ENCODE assay signal across 1 cellular context in the genomic region with DNA sequence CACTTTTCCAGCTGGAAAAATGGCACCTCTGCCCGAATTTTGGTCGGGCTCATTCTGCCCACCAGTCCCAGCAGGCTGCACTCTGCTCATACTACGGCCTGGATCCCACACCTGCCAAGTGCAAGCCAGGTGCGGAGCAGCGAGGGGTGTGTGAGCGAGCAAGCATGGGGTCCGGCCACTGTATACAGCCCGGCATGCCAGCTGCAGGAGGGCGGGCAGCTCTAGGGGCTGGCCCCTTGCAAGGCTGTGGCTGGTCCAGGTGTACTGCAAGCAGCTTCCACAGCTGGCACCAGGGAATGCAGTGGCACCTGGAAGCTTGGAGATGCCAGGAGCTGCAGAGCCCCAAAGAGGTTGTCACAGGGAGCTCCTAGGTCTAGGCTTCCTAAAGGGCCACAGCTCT.
TF ChIP-seq lines count a peak whose summit lies in the region.

No MANE protein-coding gene starts in this region.

TF ChIP-seq in HepG2, 621 proteins besides CTCF, POLR2A, EP300 and RAD21:
- TF ChIP-seq ZNF672 (CRISPR knock-in tag; IDR thresholded peaks at IDR 0.05), result no peak
- TF ChIP-seq, protein P1, sequence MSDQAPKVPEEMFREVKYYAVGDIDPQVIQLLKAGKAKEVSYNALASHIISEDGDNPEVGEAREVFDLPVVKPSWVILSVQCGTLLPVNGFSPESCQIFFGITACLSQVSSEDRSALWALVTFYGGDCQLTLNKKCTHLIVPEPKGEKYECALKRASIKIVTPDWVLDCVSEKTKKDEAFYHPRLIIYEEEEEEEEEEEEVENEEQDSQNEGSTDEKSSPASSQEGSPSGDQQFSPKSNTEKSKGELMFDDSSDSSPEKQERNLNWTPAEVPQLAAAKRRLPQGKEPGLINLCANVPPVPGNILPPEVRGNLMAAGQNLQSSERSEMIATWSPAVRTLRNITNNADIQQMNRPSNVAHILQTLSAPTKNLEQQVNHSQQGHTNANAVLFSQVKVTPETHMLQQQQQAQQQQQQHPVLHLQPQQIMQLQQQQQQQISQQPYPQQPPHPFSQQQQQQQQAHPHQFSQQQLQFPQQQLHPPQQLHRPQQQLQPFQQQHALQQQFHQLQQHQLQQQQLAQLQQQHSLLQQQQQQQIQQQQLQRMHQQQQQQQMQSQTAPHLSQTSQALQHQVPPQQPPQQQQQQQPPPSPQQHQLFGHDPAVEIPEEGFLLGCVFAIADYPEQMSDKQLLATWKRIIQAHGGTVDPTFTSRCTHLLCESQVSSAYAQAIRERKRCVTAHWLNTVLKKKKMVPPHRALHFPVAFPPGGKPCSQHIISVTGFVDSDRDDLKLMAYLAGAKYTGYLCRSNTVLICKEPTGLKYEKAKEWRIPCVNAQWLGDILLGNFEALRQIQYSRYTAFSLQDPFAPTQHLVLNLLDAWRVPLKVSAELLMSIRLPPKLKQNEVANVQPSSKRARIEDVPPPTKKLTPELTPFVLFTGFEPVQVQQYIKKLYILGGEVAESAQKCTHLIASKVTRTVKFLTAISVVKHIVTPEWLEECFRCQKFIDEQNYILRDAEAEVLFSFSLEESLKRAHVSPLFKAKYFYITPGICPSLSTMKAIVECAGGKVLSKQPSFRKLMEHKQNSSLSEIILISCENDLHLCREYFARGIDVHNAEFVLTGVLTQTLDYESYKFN (CRISPR knock-in tag; conservative IDR thresholded peaks at IDR 0.05), result no peak
- TF ChIP-seq SMARCC2 (IDR thresholded peaks at IDR 0.05), result no peak
- peak; percentile 15; the same call in 1 of the 2 replicates for TF ChIP-seq POLR2AphosphoS5 (IDR thresholded peaks at IDR 0.05; ENCODE audit: low read depth, low read length)
- no peak for TF ChIP-seq CHD4 (IDR thresholded peaks at IDR 0.05; ENCODE audit: borderline replicate concordance, low read length)
- TF ChIP-seq ZSCAN9 (CRISPR knock-in tag; IDR thresholded peaks at IDR 0.05; ENCODE audit: borderline replicate concordance), result no peak
- no peak for TF ChIP-seq ZNF784 (CRISPR knock-in tag; IDR thresholded peaks at IDR 0.05; ENCODE audit: borderline replicate concordance)
